In genomic region chr10:95431900-95432342, GRCh38 we compare ENCODE assay signal across 11 cellular contexts.
A peak's percentile ranks its signal among the peaks of the same experiment; 100 is the strongest.
DNase-seq lines count a peak whose midpoint lies in the region; ATAC-seq, FAIRE-seq and TF ChIP-seq lines count a peak whose summit lies in the region.
"Had no signal": no experiment of that assay in that cellular context is flagged by ENCODE, and none has a peak within 500 bp of the region (broad histone marks: within the 10 kb centered on the region; RNA-seq: fewer than 3 reads in every experiment).

No MANE protein-coding gene starts in this region.

- CTCF ChIA-PET in OCI-LY7 (lab: Charles Lee; ENCODE audit: unreplicated experiment), result interaction anchor here (0.6 kb wide), 1 partner anchor 9 kb away, joined by 4 read pairs; no protein-coding TSS in a partner anchor

- no peak overlapping the region for H3K27ac Mint-ChIP-seq in memory B cell
- H3K27ac Mint-ChIP-seq: activated CD8-positive, alpha-beta memory T cell treated with anti-CD3 and anti-CD28 coated beads, Interleukin-2, amount 10 ng/mL, durations not matched to agents 7 days and 5 days had no signal

- H3K4me3 Mint-ChIP-seq in memory B cell, result no peak overlapping the region
- H3K4me3 Mint-ChIP-seq: activated CD8-positive, alpha-beta memory T cell treated with anti-CD3 and anti-CD28 coated beads, Interleukin-2, amount 10 ng/mL, durations not matched to agents 7 days and 5 days had no signal

- ATAC-seq in GM21786 (IDR thresholded peaks at IDR 0.05; ENCODE audit: unreplicated experiment) (peak; percentile 58), memory B cell (ENCODE audit: low read depth) (peak; percentile 26)
- ATAC-seq: activated CD8-positive, alpha-beta memory T cell treated with anti-CD3 and anti-CD28 coated beads, Interleukin-2, amount 10 ng/mL, durations not matched to agents 7 days and 5 days had no signal

- H3K36me3 ChIP-seq in OCI-LY7 (ENCODE audit: insufficient read depth, low read length), result no peaks in the 10 kb centered on the region
- H3K36me3 ChIP-seq: BE2C had no signal

- no peaks in the 10 kb centered on the region for H3K9me3 ChIP-seq in OCI-LY7 (ENCODE audit: low read length)
- H3K9me3 ChIP-seq: BE2C had no signal

- intact Hi-C loops in OCI-LY7 (cut with micrococcal nuclease; ENCODE audit: unreplicated experiment), result loop anchor here (5.0 kb wide), 2 partner anchors 60 to 435 kb away; no protein-coding TSS in a partner anchor

- no peak for DNase-seq in GM12891 (ENCODE audit: insufficient read length, low spot score)
- DNase-seq in HK-2 (ENCODE audit: unreplicated experiment), result peak; percentile 74
- DNase-seq in memory B cell (ENCODE audit: low spot score in 2 of 2), result no peak
- no peak for DNase-seq in DMS 273 (lab: John Stamatoyannopoulos, UW; ENCODE audit: unreplicated experiment)
- no peak for DNase-seq in AML-193 (lab: John Stamatoyannopoulos, UW)
- DNase-seq in OCI-LY7 (ENCODE audit: low spot score), result no peak
- no peak for DNase-seq in CD1c-positive myeloid dendritic cell (ENCODE audit: extremely low spot score)
- DNase-seq: activated CD8-positive, alpha-beta memory T cell treated with anti-CD3 and anti-CD28 coated beads, Interleukin-2, amount 10 ng/mL, durations not matched to agents 7 days and 5 days; BE2C; NCI-H2029 treated with DMSO at 0.1 percent for 48 hours had no signal

- H4K20me1 ChIP-seq in OCI-LY7 (ENCODE audit: insufficient read depth, low read length), result no peaks in the 10 kb centered on the region

- H3K27ac ChIP-seq in OCI-LY7 (ENCODE audit: low read depth, low read length, poor library complexity, severe bottlenecking), result no peak overlapping the region

- H3K4me1 ChIP-seq in OCI-LY7 (ENCODE audit: insufficient read depth, low read length, poor library complexity, severe bottlenecking), result no peaks in the 10 kb centered on the region
- H3K4me1 ChIP-seq: BE2C had no signal

- H3K4me2 ChIP-seq in OCI-LY7 (ENCODE audit: low read length), result no peak overlapping the region

- peaks cover 12% of the 10 kb centered on the region for H3K27me3 Mint-ChIP-seq in memory B cell

- H3K9me2 ChIP-seq in OCI-LY7 (ENCODE audit: insufficient read depth, low read length), result no peaks in the 10 kb centered on the region

- BruUV-seq in OCI-LY7 (replicated peaks; lab: Mats Ljungman, UMichigan), result no TSS peak

- no peak overlapping the region for H3K4me3 ChIP-seq in OCI-LY7 (ENCODE audit: low read depth, low read length, poor library complexity, severe bottlenecking)

- FAIRE-seq in GM12891 (lab: Jason Lieb, UNC), result no peak

- POLR2A ChIA-PET in OCI-LY7 (lab: Charles Lee), result interaction anchor here (0.6 to 0.7 kb wide), 2 partner anchors 8 to 1434 kb away, joined by 4 read pairs; no protein-coding TSS in a partner anchor

- no peak for TF ChIP-seq CTCF in OCI-LY7 (conservative IDR thresholded peaks at IDR 0.05; ENCODE audit: low read length)

- no peak for TF ChIP-seq POLR2A in GM12891 (IDR thresholded peaks at IDR 0.05; ENCODE audit: low read depth, low read length)

- no peaks in the 10 kb centered on the region for H3K79me2 ChIP-seq in OCI-LY7 (ENCODE audit: insufficient read depth, low read depth, low read length)

- no peaks in the 10 kb centered on the region for H3K36me3 Mint-ChIP-seq in memory B cell
- H3K36me3 Mint-ChIP-seq: activated CD8-positive, alpha-beta memory T cell treated with anti-CD3 and anti-CD28 coated beads, Interleukin-2, amount 10 ng/mL, durations not matched to agents 7 days and 5 days had no signal

- no peaks in the 10 kb centered on the region for H3K9me3 Mint-ChIP-seq in memory B cell

- H3K4me1 Mint-ChIP-seq in memory B cell, result peaks cover 6% of the 10 kb centered on the region

- H2AFZ ChIP-seq in OCI-LY7 (ENCODE audit: low read length), result no peak overlapping the region

TF ChIP-seq in GM12891, 5 proteins besides CTCF, POLR2A, EP300 and RAD21:
- TF ChIP-seq POU2F2 (IDR thresholded peaks at IDR 0.05; ENCODE audit: low read depth, low read length) (peak; percentile 55), TAF1 (IDR thresholded peaks at IDR 0.05; ENCODE audit: low read depth, low read length) (no peak)
